In the genomic region with DNA sequence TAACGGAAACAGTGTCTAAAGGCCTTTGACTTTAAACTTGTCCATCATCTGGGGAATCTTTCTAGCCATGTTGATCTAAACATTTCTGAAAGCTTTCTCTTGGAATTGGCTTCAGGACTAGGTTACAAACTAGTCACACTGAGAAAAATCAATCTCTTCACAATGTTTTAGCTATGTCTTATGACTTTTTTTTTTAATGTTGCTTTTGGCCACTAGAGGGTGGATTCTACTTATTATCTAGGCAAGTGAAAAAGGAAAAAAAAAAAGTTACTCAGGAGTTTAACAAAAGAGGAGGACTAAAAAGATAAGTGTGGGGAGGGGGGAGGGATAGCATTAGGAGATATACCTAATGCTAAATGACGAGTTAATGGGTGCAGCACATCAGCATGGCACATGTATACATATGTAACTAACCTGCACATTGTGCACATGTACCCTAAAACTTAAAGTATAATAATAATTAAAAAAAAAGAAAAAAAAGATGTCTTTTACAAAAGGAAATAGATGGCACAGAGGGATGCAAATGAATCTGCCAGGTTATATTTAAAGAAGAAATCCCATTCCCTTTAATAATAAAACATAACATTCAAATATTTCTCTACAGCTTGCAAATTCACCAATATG, we compare ENCODE assay signal across 8 cellular contexts.
DNase-seq lines count a peak whose midpoint lies in the region; ATAC-seq, FAIRE-seq and TF ChIP-seq lines count a peak whose summit lies in the region.

No MANE protein-coding gene starts in this region.

- H3K27me3 ChIP-seq in GM23248 (replicated peaks; ENCODE audit: insufficient read depth) (no peaks in the 10 kb centered on the region), Panc1 (ENCODE audit: control insufficient read depth, insufficient read depth, low read length) (no peaks in the 10 kb centered on the region)

- no TSS peak for BruUV-seq in Panc1 (replicated peaks; lab: Mats Ljungman, UMichigan)

- 43% methylated on average over 2 of the region's 2 CpGs for WGBS in A549 (ENCODE audit: missing lambda C conversion rate)
- WGBS in GM23248 (ENCODE audit: low coverage in 1 of 2, low lambda C conversion rate in 2 of 2, missing lambda C conversion rate in 2 of 2), 2 experiments = 35 to 38% methylated on average over 2 of the region's 2 CpGs

- ATAC-seq in A549 (peak; percentile 54 to 77; a peak in 4 of 6 replicates), Panc1 (no peak)
- no peak for ATAC-seq in activated T-cell treated with anti-CD3 and anti-CD28 coated beads, Interleukin-2, amount 50 U/mL, for 4 hours

- no peak for FAIRE-seq in A549 (lab: Jason Lieb, UNC)

- peaks cover 14% of the 10 kb centered on the region; the same call in 1 of the 3 replicates for H3K4me1 ChIP-seq in A549
- no peaks in the 10 kb centered on the region for H3K4me1 ChIP-seq in GM23248 (ENCODE audit: insufficient read depth)
- H3K4me1 ChIP-seq in Panc1 (ENCODE audit: control insufficient read depth, insufficient read depth, low read length) = no peaks in the 10 kb centered on the region

- intact Hi-C loops in Panc1 (cut with micrococcal nuclease; ENCODE audit: unreplicated experiment) = loop anchor here (1.0 to 5.0 kb wide), 2 partner anchors 156 to 286 kb away; no protein-coding TSS in a partner anchor

- in situ Hi-C loops in GM23248 (cut with MboI) = loop anchor here (25.0 kb wide), 1 partner anchor 744 kb away; no protein-coding TSS in a partner anchor
- in situ Hi-C loops in Panc1 (cut with HindIII; ENCODE audit: low pct_unique_long_range_greater_than_20kb, low sequenced_read_pairs) = no loop called here

- POLR2A ChIA-PET in A549 (lab: Yijun Ruan, JAX) = interaction anchor here (0.6 to 1.2 kb wide), 2 partner anchors 156 to 488 kb away, joined by 3 to 7 read pairs; no protein-coding TSS in a partner anchor
- POLR2A ChIA-PET in Panc1 (lab: Charles Lee) = interaction anchor here (0.6 kb wide), 2 partner anchors 153 to 225 kb away, joined by 3 to 4 read pairs; no protein-coding TSS in a partner anchor

- no peaks in the 10 kb centered on the region for H3K4me1 Mint-ChIP-seq in activated T-cell treated with anti-CD3 and anti-CD28 coated beads, Interleukin-2, amount 50 U/mL, for 4 hours (ENCODE audit: low read depth)

- CTCF ChIA-PET in A549 (lab: Yijun Ruan, JAX) (interaction anchor here (0.6 to 6.9 kb wide), 15 partner anchors 11 to 583 kb away, joined by 3 to 63 read pairs (median 3); no protein-coding TSS in a partner anchor), Panc1 (lab: Charles Lee) (interaction anchor here (0.6 to 1.2 kb wide), 10 partner anchors 12 to 375 kb away, joined by 3 to 15 read pairs (median 4); no protein-coding TSS in a partner anchor)

- H3F3A ChIP-seq in GM23248 (ENCODE audit: insufficient read depth) = no peaks in the 10 kb centered on the region

- no peak overlapping the region for H2AFZ ChIP-seq in GM23248

- H3K9me3 ChIP-seq in A549 (peaks cover 6% of the 10 kb centered on the region; the same call in 1 of the 3 replicates), GM23248 (ENCODE audit: low read depth) (no peaks in the 10 kb centered on the region), Panc1 (ENCODE audit: control insufficient read depth, insufficient read depth, low read depth, low read length) (no peaks in the 10 kb centered on the region; the same call in 1 of the 2 replicates)

- DNase-seq in A549 (ENCODE audit: low read depth in 1 of 2, low spot score in 1 of 2) = peak in 1 of 2 experiments; percentile 69
- peak; percentile 72 for DNase-seq in GM23248
- DNase-seq in Panc1 (ENCODE audit: low read depth, low spot score) = no peak
- DNase-seq in fibroblast of gingiva (ENCODE audit: low read depth) = peak; percentile 65
- DNase-seq in retina = peak; percentile 42
- no peak for DNase-seq in cerebellum (ENCODE audit: low spot score)
- DNase-seq in substantia nigra (lab: John Stamatoyannopoulos, UW) = no peak
- DNase-seq in activated T-cell treated with anti-CD3 and anti-CD28 coated beads, Interleukin-2, amount 50 U/mL, for 4 hours = no peak

- TF ChIP-seq EP300 in A549 (IDR thresholded peaks at IDR 0.05) = no peak

- no peaks in the 10 kb centered on the region for H3K36me3 ChIP-seq in GM23248 (ENCODE audit: low read depth)
- no peaks in the 10 kb centered on the region for H3K36me3 ChIP-seq in Panc1 (ENCODE audit: control insufficient read depth, insufficient read depth, low read length)

- no peak overlapping the region for H3K4me3 Mint-ChIP-seq in activated T-cell treated with anti-CD3 and anti-CD28 coated beads, Interleukin-2, amount 50 U/mL, for 4 hours

- no peaks in the 10 kb centered on the region for H3K36me3 Mint-ChIP-seq in activated T-cell treated with anti-CD3 and anti-CD28 coated beads, Interleukin-2, amount 50 U/mL, for 4 hours (ENCODE audit: insufficient read depth)

- no peak overlapping the region for H3K9ac ChIP-seq in GM23248

- TF ChIP-seq RAD21 in A549 (conservative IDR thresholded peaks at IDR 0.05 in 1 of 2, IDR thresholded peaks at IDR 0.05 in 1 of 2) = peak; percentile 69 to 73

- H4K20me1 ChIP-seq in GM23248 (ENCODE audit: insufficient read depth) = no peaks in the 10 kb centered on the region

- H3K4me2 ChIP-seq in A549 (no peak overlapping the region), GM23248 (ENCODE audit: unreplicated experiment) (no peak overlapping the region)

- no peaks in the 10 kb centered on the region for H3K9me2 ChIP-seq in GM23248 (ENCODE audit: insufficient read depth)

- no peaks in the 10 kb centered on the region for H3K9me3 Mint-ChIP-seq in activated T-cell treated with anti-CD3 and anti-CD28 coated beads, Interleukin-2, amount 50 U/mL, for 4 hours

- H3K4me3 ChIP-seq in A549 (no peak overlapping the region), GM23248 (no peak overlapping the region), Panc1 (ENCODE audit: low read depth in 2 of 2, low read length in 2 of 2) (no peak overlapping the region)

- H3K27ac ChIP-seq in A549 (peak overlapping the region in 1 of 2 experiments; percentile 49; a peak in 1 of 6 replicates), GM23248 (no peak overlapping the region), Panc1 (ENCODE audit: low read length) (no peak overlapping the region), substantia nigra (ENCODE audit: low read depth, low read length, poor library complexity, severe bottlenecking) (no peak overlapping the region)

- H3K27me3 Mint-ChIP-seq in activated T-cell treated with anti-CD3 and anti-CD28 coated beads, Interleukin-2, amount 50 U/mL, for 4 hours (ENCODE audit: low read depth) = no peaks in the 10 kb centered on the region

- no peaks in the 10 kb centered on the region for H3K79me2 ChIP-seq in GM23248 (ENCODE audit: insufficient read depth)

- peak; percentile 55 for TF ChIP-seq CTCF in A549 (IDR thresholded peaks at IDR 0.05)
- TF ChIP-seq CTCF in Panc1 (IDR thresholded peaks at IDR 0.05) = peak; percentile 64; the same call in 1 of the 2 replicates

- TF ChIP-seq POLR2A in A549 (IDR thresholded peaks at IDR 0.05; ENCODE audit: low read length) = no peak

TF ChIP-seq in A549, 52 proteins besides CTCF, POLR2A, EP300 and RAD21:
- TF ChIP-seq HOXB13 (CRISPR knock-in tag; IDR thresholded peaks at IDR 0.05; ENCODE audit: low read depth) = no peak
- TF ChIP-seq ESRRA (IDR thresholded peaks at IDR 0.05; ENCODE audit: borderline replicate concordance, low read length) = no peak
- peak; percentile 83 for TF ChIP-seq SMC3 (IDR thresholded peaks at IDR 0.05)

Comparison
In these comparisons a context has a peak if more than half of its experiments do, and no peak if none do; other contexts are left out.
1. ATAC-seq: peak in A549 (2 of 2); none in Panc1 (single experiment) and activated T-cell treated with anti-CD3 and anti-CD28 coated beads, Interleukin-2, amount 50 U/mL, for 4 hours (0 of 2).
2. DNase-seq: peak in GM23248 (single experiment), fibroblast of gingiva (single experiment) and retina (single experiment); none in Panc1 (single experiment), cerebellum (single experiment), substantia nigra (0 of 49) and activated T-cell treated with anti-CD3 and anti-CD28 coated beads, Interleukin-2, amount 50 U/mL, for 4 hours (single experiment).